8 cellular contexts compared by ENCODE assay signal in genomic region chr2:12931211-12931844, GRCh38.
DNase-seq lines count a peak whose midpoint lies in the region; ATAC-seq, FAIRE-seq and TF ChIP-seq lines count a peak whose summit lies in the region.

No MANE protein-coding gene starts in this region.

- no peak for ATAC-seq in GM18517 (IDR thresholded peaks at IDR 0.05; ENCODE audit: unreplicated experiment)

- no peak overlapping the region for H3K4me3 ChIP-seq in kidney epithelial cell (ENCODE audit: low read depth, low read length)

- H3K36me3 ChIP-seq in kidney epithelial cell (ENCODE audit: control insufficient read depth, insufficient read depth, low read length) = no peaks in the 10 kb centered on the region

- in situ Hi-C loops in T47D (cut with HindIII; ENCODE audit: low pct_unique_long_range_greater_than_20kb, low sequenced_read_pairs) = no loop called here

- H3K9me3 Mint-ChIP-seq in type B pancreatic cell = no peaks in the 10 kb centered on the region

- peaks cover 5% of the 10 kb centered on the region for H3K27me3 Mint-ChIP-seq in type B pancreatic cell

- H3K27me3 ChIP-seq in kidney epithelial cell (ENCODE audit: control insufficient read depth, insufficient read depth, low read length) = no peaks in the 10 kb centered on the region

- FAIRE-seq in H54 (lab: Jason Lieb, UNC) = peak; percentile 92

- peaks cover 10% of the 10 kb centered on the region for H3K4me1 Mint-ChIP-seq in type B pancreatic cell (ENCODE audit: unreplicated experiment)

- no peak overlapping the region for H3K27ac Mint-ChIP-seq in type B pancreatic cell

- TF ChIP-seq CTCF in kidney epithelial cell (IDR thresholded peaks at IDR 0.05; ENCODE audit: insufficient read depth, low read length, poor library complexity, severe bottlenecking) (peak; percentile 80), type B pancreatic cell (conservative IDR thresholded peaks at IDR 0.05) (peak; percentile 87)

- H3K4me3 Mint-ChIP-seq in type B pancreatic cell = no peak overlapping the region

- TF ChIP-seq POLR2A in H54 (IDR thresholded peaks at IDR 0.05; ENCODE audit: low read depth, low read length) = no peak

- H3K36me3 Mint-ChIP-seq in type B pancreatic cell = no peaks in the 10 kb centered on the region

- DNase-seq in D341Med (ENCODE audit: low spot score) (peak; percentile 62), H54 (ENCODE audit: insufficient read length, low spot score) (peak; percentile 35), NCI-H2196 treated with DMSO at 0.1 percent for 48 hours (lab: John Stamatoyannopoulos, UW; ENCODE audit: unreplicated experiment) (peak; percentile 28), T47D (ENCODE audit: low read depth in 1 of 2, low spot score in 1 of 2) (peak; percentile 28 to 42), kidney epithelial cell (ENCODE audit: low read depth) (no peak), type B pancreatic cell (ENCODE audit: extremely low spot score, unreplicated experiment) (no peak)
- DNase-seq in activated CD4-positive, alpha-beta T cell treated with anti-CD3 and anti-CD28 coated beads, Interleukin-2, amount 50 U/mL, for 48 hours = no peak

Comparison
In these comparisons a context has a peak if more than half of its experiments do, and no peak if none do; other contexts are left out.
1. DNase-seq: peak in D341Med (single experiment), H54 (single experiment), NCI-H2196 treated with DMSO at 0.1 percent for 48 hours (single experiment) and T47D (2 of 2); none in kidney epithelial cell (single experiment), type B pancreatic cell (single experiment) and activated CD4-positive, alpha-beta T cell treated with anti-CD3 and anti-CD28 coated beads, Interleukin-2, amount 50 U/mL, for 48 hours (0 of 2).